25 cellular contexts compared by ENCODE assay signal in the genomic region with DNA sequence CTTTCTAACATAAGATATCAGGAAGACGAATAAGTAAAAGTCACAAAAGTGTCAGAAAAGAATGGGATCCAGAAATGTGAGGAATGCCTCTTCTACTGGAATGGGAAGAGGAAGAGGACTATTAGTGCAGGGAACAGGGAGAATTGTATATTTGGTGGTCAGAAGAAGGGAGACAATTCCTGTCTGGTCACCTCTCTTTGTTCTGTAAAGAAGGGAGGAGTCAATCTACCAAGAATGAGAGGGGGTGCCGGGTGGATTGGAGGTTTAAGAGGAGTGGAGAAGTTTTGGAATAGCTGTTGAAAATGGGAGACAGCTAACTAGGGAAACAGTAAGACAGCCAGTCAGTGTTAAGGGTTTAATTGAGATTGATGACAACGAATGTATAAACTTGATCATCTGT.
"Had no signal": no experiment of that assay in that cellular context is flagged by ENCODE, and none has a peak within 500 bp of the region (broad histone marks: within the 10 kb centered on the region; RNA-seq: fewer than 3 reads in every experiment).

No MANE protein-coding gene starts in this region.

- ATAC-seq: effector memory CD8-positive, alpha-beta T cell; esophagus mucosa; foreskin keratinocyte; gastrocnemius medialis; gastroesophageal sphincter; heart left ventricle; heart right ventricle had no signal

- H3K4me3 Mint-ChIP-seq: dendritic cell treated with granulocyte-macrophage colony-stimulating factor and Interleukin-4, amounts not matched to agents 40 ng/mL and 50 ng/mL, for 4 days; effector memory CD8-positive, alpha-beta T cell; endodermal cell had no signal

- H3K9me3 ChIP-seq: colonic mucosa, esophagus muscularis mucosa, esophagus squamous epithelium, gastrocnemius medialis, gastroesophageal sphincter, heart left ventricle, heart right ventricle had no signal

- H3K9me3 Mint-ChIP-seq: dendritic cell treated with granulocyte-macrophage colony-stimulating factor and Interleukin-4, amounts not matched to agents 40 ng/mL and 50 ng/mL, for 4 days; effector memory CD8-positive, alpha-beta T cell; endodermal cell had no signal

- H3K4me1 ChIP-seq: colonic mucosa, esophagus muscularis mucosa, esophagus squamous epithelium, gastrocnemius medialis, gastroesophageal sphincter, heart left ventricle, heart right ventricle had no signal

- H3K27me3 ChIP-seq: colonic mucosa, dorsolateral prefrontal cortex, esophagus muscularis mucosa, esophagus squamous epithelium, foreskin keratinocyte, gastrocnemius medialis, gastroesophageal sphincter, heart left ventricle, heart right ventricle had no signal

- H3K4me3 ChIP-seq: colonic mucosa, coronary artery, dorsolateral prefrontal cortex, esophagus muscularis mucosa, esophagus squamous epithelium, gastrocnemius medialis, gastroesophageal sphincter, heart left ventricle, heart right ventricle had no signal

- H3K36me3 ChIP-seq: colonic mucosa, esophagus squamous epithelium, gastrocnemius medialis, gastroesophageal sphincter had no signal

- H3K27me3 Mint-ChIP-seq: effector memory CD8-positive, alpha-beta T cell had no signal

- H3K27ac Mint-ChIP-seq: dendritic cell treated with granulocyte-macrophage colony-stimulating factor and Interleukin-4, amounts not matched to agents 40 ng/mL and 50 ng/mL, for 4 days; effector memory CD8-positive, alpha-beta T cell; endodermal cell had no signal

- DNase-seq: colonic mucosa; cortex of kidney; dermis blood vessel endothelial cell; dorsolateral prefrontal cortex; effector CD4-positive, alpha-beta T cell; effector CD8-positive, alpha-beta T cell; effector memory CD4-positive, alpha-beta T cell; effector memory CD8-positive, alpha-beta T cell; endodermal cell; erythroblast; esophagus squamous epithelium; foreskin fibroblast; foreskin keratinocyte; foreskin melanocyte; gastrocnemius medialis; glutamatergic neuron; head of caudate nucleus; heart left ventricle; heart right ventricle had no signal

- H3K4me1 Mint-ChIP-seq: endodermal cell had no signal

- H3K27ac ChIP-seq: colonic mucosa, coronary artery, dorsolateral prefrontal cortex, epithelial cell of prostate, esophagus muscularis mucosa, esophagus squamous epithelium, foreskin keratinocyte, gastrocnemius medialis, gastroesophageal sphincter, heart left ventricle, heart right ventricle had no signal
